In the genomic region with DNA sequence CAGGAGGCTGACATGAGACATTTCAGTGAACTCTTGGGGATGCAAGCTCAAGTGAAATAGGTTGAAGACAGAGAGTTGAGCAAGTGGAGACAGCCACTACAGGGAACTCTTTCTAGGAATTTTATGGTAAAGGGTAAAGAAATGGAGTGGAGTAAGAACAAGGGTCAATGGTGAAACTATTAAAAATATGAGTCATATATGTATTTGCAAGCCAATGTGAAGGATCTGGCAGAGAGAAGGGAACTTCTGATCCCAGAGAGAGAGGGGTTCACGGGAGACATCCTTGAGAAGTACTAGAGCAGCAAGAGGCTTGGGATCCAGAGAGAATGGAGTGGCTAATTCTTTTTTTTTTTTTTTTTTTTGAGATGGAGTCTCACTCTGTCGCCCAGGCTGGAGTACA, we compare ENCODE assay signal across 23 cellular contexts. TPM values are rescaled to one million over a fixed set of nuclear protein-coding genes. Genes with fewer than 3 reads are reported as not detected.
DNase-seq lines count a peak whose midpoint lies in the region; ATAC-seq, FAIRE-seq and TF ChIP-seq lines count a peak whose summit lies in the region.
"Had no signal": no experiment of that assay in that cellular context is flagged by ENCODE, and none has a peak within 500 bp of the region (broad histone marks: within the 10 kb centered on the region; RNA-seq: fewer than 3 reads in every experiment).

No MANE protein-coding gene starts in this region.

- no peak overlapping the region for H4K8ac ChIP-seq in H1 (ENCODE audit: extremely low read depth, insufficient read depth, low read length)

- H3K79me2 ChIP-seq in PC-3 (ENCODE audit: low read length) (no peaks in the 10 kb centered on the region), H1 (ENCODE audit: control insufficient read depth in 1 of 2, insufficient read depth in 2 of 2, low read length in 2 of 2) (no peaks in the 10 kb centered on the region)

- H2BK20ac ChIP-seq in H1 (ENCODE audit: low read length): peak overlapping the region; percentile 87; the same call in 1 of the 2 replicates

- DNase-seq in Caki2 (ENCODE audit: low read depth) (peak; percentile 21), PC-3 (peak; percentile 42), H1 (ENCODE audit: low read depth in 1 of 2, low spot score in 2 of 2) (no peak), mucosa of descending colon (no peak), NCI-H446 treated with DMSO at 0.1 percent for 48 hours (lab: John Stamatoyannopoulos, UW) (no peak), kidney tubule cell (ENCODE audit: low spot score) (no peak), right atrium auricular region (ENCODE audit: low spot score) (no peak)
- DNase-seq: Calu3; CD4-positive, alpha-beta memory T cell; GF-D8; HFFc6; KBM-7; NCI-H1092; NCI-H2081; NCI-H510A; NCI-H774; RPMI8226 had no signal

- no peak overlapping the region for H3K14ac ChIP-seq in H1 (ENCODE audit: insufficient read length)

- H3K18ac ChIP-seq in H1 (ENCODE audit: extremely low read depth, low read length): no peak overlapping the region

- POLR2A ChIA-PET in PC-3 (lab: Charles Lee; ENCODE audit: unreplicated experiment) (no interaction called here), H1 (lab: Charles Lee; ENCODE audit: partially characterized antibody) (no interaction called here)

- H3K27ac ChIP-seq in PC-3 (ENCODE audit: low read length): no peak overlapping the region
- H3K27ac ChIP-seq in H1 (ENCODE audit: low read depth, low read length): no peak overlapping the region
- H3K27ac ChIP-seq in right atrium auricular region: peak overlapping the region in 1 of 2 donors; percentile 67
- H3K27ac ChIP-seq: BLaER1 had no signal

- ATAC-seq in PC-3 (peak; percentile 53), mucosa of descending colon (peak; percentile 29), GM18511 (IDR thresholded peaks at IDR 0.05; ENCODE audit: unreplicated experiment) (no peak)
- ATAC-seq: HepG2 had no signal

- H3F3A ChIP-seq in PC-3 (ENCODE audit: low read length, unreplicated experiment): no peaks in the 10 kb centered on the region

- peaks cover 2% of the 10 kb centered on the region; the same call in 1 of the 2 replicates for H3K23me2 ChIP-seq in H1 (ENCODE audit: low read depth, low read length)

- no peak for TF ChIP-seq CTCF in PC-3 (conservative IDR thresholded peaks at IDR 0.05; ENCODE audit: low read depth, low read length)
- no peak for TF ChIP-seq CTCF in H1 (IDR thresholded peaks at IDR 0.05; ENCODE audit: control extremely low read depth in 1 of 3, insufficient read depth in 1 of 3, low read depth in 1 of 3, low read length in 3 of 3)
- no peak for TF ChIP-seq CTCF in mucosa of descending colon (IDR thresholded peaks at IDR 0.05)
- TF ChIP-seq CTCF in right atrium auricular region (IDR thresholded peaks at IDR 0.05): no peak

- no peaks in the 10 kb centered on the region for H3K27me3 ChIP-seq in PC-3 (ENCODE audit: low read length)
- H3K27me3 ChIP-seq in H1 (replicated peaks in 1 of 4; ENCODE audit: control insufficient read depth in 3 of 4, extremely low read depth in 1 of 4, insufficient read depth in 3 of 4, low read length in 3 of 4): peaks cover 0 to 2% (median 0%) of the 10 kb centered on the region in 4 experiments; a peak in 1 of 7 replicates
- no peaks in the 10 kb centered on the region for H3K27me3 ChIP-seq in right atrium auricular region
- H3K27me3 ChIP-seq: BLaER1 had no signal

- H2AFZ ChIP-seq in PC-3 (ENCODE audit: low read length): no peak overlapping the region
- H2AFZ ChIP-seq in H1 (ENCODE audit: low read length): no peak overlapping the region

- 0 out of 2 replicates have a peak overlapping the region, but pooled peaks have one; percentile 53 for H2BK12ac ChIP-seq in H1 (ENCODE audit: low read depth, low read length)

- TF ChIP-seq EP300 in H1 (IDR thresholded peaks at IDR 0.05; ENCODE audit: borderline replicate concordance in 1 of 2, low read depth in 2 of 2, low read length in 2 of 2): no peak

- no peaks in the 10 kb centered on the region for H3K9me2 ChIP-seq in PC-3 (replicated peaks; ENCODE audit: low read length)

- no peak overlapping the region for H3K9ac ChIP-seq in PC-3 (ENCODE audit: low read length)
- H3K9ac ChIP-seq in H1 (replicated peaks in 1 of 4; ENCODE audit: extremely low read depth in 1 of 4, low read depth in 3 of 4, low read length in 3 of 4): no peak overlapping the region
- H3K9ac ChIP-seq: BLaER1 had no signal

- TF ChIP-seq POLR2A in H1 (IDR thresholded peaks at IDR 0.05; ENCODE audit: control extremely low read depth in 1 of 2, low read depth in 2 of 2, low read length in 2 of 2): no peak

- H4K5ac ChIP-seq in H1 (ENCODE audit: insufficient read length, low read depth, low read length): no peak overlapping the region

- 90% methylated on average over 2 of the region's 2 CpGs; no CpG with 5 or more reads in 1 of the 2 experiments for WGBS in H1 (ENCODE audit: extremely low coverage in 1 of 2, insufficient coverage in 1 of 2, insufficient read length in 1 of 2, insufficient replicate concordance in 2 of 2, low coverage in 1 of 2, low lambda C conversion rate in 2 of 2, missing lambda C conversion rate in 1 of 2), 2 experiments

- no peak for TF ChIP-seq RAD21 in H1 (IDR thresholded peaks at IDR 0.05 in 1 of 2, conservative IDR thresholded peaks at IDR 0.05 in 1 of 2; ENCODE audit: low read depth in 2 of 2, low read length in 2 of 2)

- peak overlapping the region; percentile 88; the same call in 1 of the 2 replicates for H2AK5ac ChIP-seq in H1 (ENCODE audit: low read depth, low read length)

- intact Hi-C loops in PC-3 (cut with micrococcal nuclease) (loop anchor here (2.0 kb wide), 1 partner anchor 54 kb away; no protein-coding TSS in a partner anchor), mucosa of descending colon (cut with DNase I, micrococcal nuclease) (no loop called here)

- CTCF ChIA-PET in PC-3 (lab: Charles Lee) (no interaction called here), H1 (lab: Charles Lee; ENCODE audit: partially characterized antibody) (interaction anchor here (0.9 to 3.1 kb wide), 12 partner anchors 8 to 220 kb away, joined by 3 to 14 read pairs (median 4); partner anchors contain the start of gene TRABD2B)

- no peak overlapping the region for H4K91ac ChIP-seq in H1 (replicated peaks; ENCODE audit: insufficient read length, low read length)

- H3K56ac ChIP-seq in H1 (replicated peaks; ENCODE audit: insufficient read length, low read depth, low read length): no peak overlapping the region

- H2BK120ac ChIP-seq in H1 (replicated peaks; ENCODE audit: low read depth, low read length): no peak overlapping the region

- H2BK15ac ChIP-seq in H1 (ENCODE audit: low read length): no peak overlapping the region

- H3K9me3 ChIP-seq in PC-3 (ENCODE audit: low read length): no peaks in the 10 kb centered on the region
- H3K9me3 ChIP-seq in H1 (ENCODE audit: insufficient read depth in 2 of 2, low read depth in 1 of 2, low read length in 1 of 2): no peaks in the 10 kb centered on the region
- H3K9me3 ChIP-seq in mucosa of descending colon: no peaks in the 10 kb centered on the region
- H3K9me3 ChIP-seq in right atrium auricular region: no peaks in the 10 kb centered on the region
- H3K9me3 ChIP-seq: BLaER1 had no signal

- no peaks in the 10 kb centered on the region for H3K79me1 ChIP-seq in H1 (ENCODE audit: low read depth, low read length)

- BruUV-seq in PC-3 (replicated peaks; lab: Mats Ljungman, UMichigan): no TSS peak

- FAIRE-seq in H1 (lab: Jason Lieb, UNC): no peak
- FAIRE-seq: GM19239, H54, HepG2 had no signal

- H3K4ac ChIP-seq in H1 (replicated peaks; ENCODE audit: insufficient read length, low read depth, low read length): no peak overlapping the region

- in situ Hi-C loops in Caki2 (cut with HindIII; ENCODE audit: low pct_unique_long_range_greater_than_20kb, low sequenced_read_pairs): loop anchor here (10.0 kb wide), 1 partner anchor 58 kb away; no protein-coding TSS in a partner anchor

- H3K4me1 ChIP-seq in PC-3 (ENCODE audit: insufficient read depth, low read length) (peaks cover 3% of the 10 kb centered on the region; the same call in 1 of the 2 replicates), H1 (replicated peaks in 1 of 4; ENCODE audit: control insufficient read depth in 3 of 4, insufficient read depth in 4 of 4, low read length in 3 of 4) (peaks cover 4 to 21% (median 13%) of the 10 kb centered on the region in 4 experiments; a peak in 6 of 7 replicates), mucosa of descending colon (ENCODE audit: low read depth) (peaks cover 7% of the 10 kb centered on the region), right atrium auricular region (peaks cover 0 to 23% of the 10 kb centered on the region in 2 donors)
- H3K4me1 ChIP-seq: BLaER1 had no signal

- H2BK5ac ChIP-seq in H1 (ENCODE audit: low read depth, low read length): no peak overlapping the region

- H3K4me2 ChIP-seq in PC-3 (ENCODE audit: low read length): no peak overlapping the region
- no peak overlapping the region; a peak in 1 of 4 replicates for H3K4me2 ChIP-seq in H1 (ENCODE audit: insufficient read depth in 1 of 2, low read depth in 2 of 2, low read length in 2 of 2)
- H3K4me2 ChIP-seq: BLaER1 had no signal

- H3K4me3 ChIP-seq in PC-3 (ENCODE audit: low read length) (no peak overlapping the region), H1 (ENCODE audit: extremely low read depth in 1 of 4, insufficient read depth in 2 of 4, low read depth in 3 of 4, low read length in 4 of 4) (no peak overlapping the region), mucosa of descending colon (no peak overlapping the region), right atrium auricular region (no peak overlapping the region)
- H3K4me3 ChIP-seq: BLaER1 had no signal

- H3K36me3 ChIP-seq in PC-3 (ENCODE audit: low read depth, low read length) (no peaks in the 10 kb centered on the region), H1 (ENCODE audit: control insufficient read depth in 2 of 4, insufficient read depth in 4 of 4, low read length in 3 of 4) (no peaks in the 10 kb centered on the region), mucosa of descending colon (ENCODE audit: low read depth) (no peaks in the 10 kb centered on the region), right atrium auricular region (no peaks in the 10 kb centered on the region)
- H3K36me3 ChIP-seq: BLaER1 had no signal

- H4K20me1 ChIP-seq in PC-3 (ENCODE audit: low read length) (no peaks in the 10 kb centered on the region), H1 (replicated peaks in 1 of 2; ENCODE audit: control insufficient read depth in 1 of 2, insufficient read depth in 2 of 2, low read length in 2 of 2) (no peaks in the 10 kb centered on the region)
- H4K20me1 ChIP-seq: BLaER1 had no signal

- H3K23ac ChIP-seq in H1 (ENCODE audit: insufficient read length): no peak overlapping the region

RNA-seq across cellular contexts. Expression of gene TRABD2B, which starts 9.1 kb away (rescaled TPM):
- total RNA-seq in Caki2 (2014; rRNA removed; shearing (Covaris generic); ENCODE audit: low replicate concordance): 0.57 and 0.96 TPM in 2 replicates
- total RNA-seq in PC-3 (2014; rRNA removed): 0.44 and 0.63 TPM in 2 replicates
- 3.4 and 3.5 TPM in 2 replicates for total RNA-seq in H1 (2021; fragmentation: NEBNext Ultra II Directional; extraction: Animal tissue kit (Norgen Biotek cat#: 25700))
- polyA plus RNA-seq in H1 (2011; rRNA removed): 0.95 and 1.5 TPM in 2 replicates
- polyA plus RNA-seq in H1 (2011; cell fraction: cytosol; rRNA removed): 0.59 TPM
- polyA plus RNA-seq in H1 (2011; cell fraction: nucleus; rRNA removed): 2.6 TPM
- polyA plus RNA-seq in H1 (2012, experiment 1 of 2): 1.6 to 3.5 TPM (median 2.1 TPM) in 4 replicates
- 1.1 TPM for polyA plus RNA-seq in H1 (2012, experiment 2 of 2)
- polyA plus RNA-seq in H1 (2013, experiment 1 of 2): 2.1 TPM
- polyA plus RNA-seq in H1 (2013, experiment 2 of 2): 2.1 TPM
- 0.98 and 1.3 TPM in 2 replicates for polyA minus RNA-seq in H1 (2011; rRNA and poly(A)+ RNA removed)
- 4.0 TPM for polyA minus RNA-seq in H1 (2011; cell fraction: cytosol; rRNA and poly(A)+ RNA removed)
- 4.4 TPM for polyA minus RNA-seq in H1 (2011; cell fraction: nucleus; rRNA and poly(A)+ RNA removed)
- 1 to 10 TPM in 2 of 3 donors, under 1 TPM in 1; 0.35 to 2.0 (median 2.0) TPM for total RNA-seq in mucosa of descending colon
- 1 to 10 TPM; 3.1 to 8.1 TPM for total RNA-seq in right atrium auricular region
- total RNA-seq: A673; CD4-positive, alpha-beta memory T cell; HepG2; HFFc6 had no signal
- polyA plus RNA-seq: CD4-positive, alpha-beta memory T cell had no signal

Comparison
In these comparisons a context has a peak if more than half of its experiments do, and no peak if none do; other contexts are left out.
1. DNase-seq: peak in Caki2 (single experiment) and PC-3 (single experiment); none in H1 (0 of 2), mucosa of descending colon (0 of 3), NCI-H446 treated with DMSO at 0.1 percent for 48 hours (single experiment), kidney tubule cell (single experiment) and right atrium auricular region (single experiment).